Comparison of ENCODE assay signal across 11 cellular contexts in genomic region chr2:204625135-204625534, GRCh38.
DNase-seq lines count a peak whose midpoint lies in the region; ATAC-seq, FAIRE-seq and TF ChIP-seq lines count a peak whose summit lies in the region.
"Had no signal": no experiment of that assay in that cellular context is flagged by ENCODE, and none has a peak within 500 bp of the region (broad histone marks: within the 10 kb centered on the region; RNA-seq: fewer than 3 reads in every experiment).

No MANE protein-coding gene starts in this region.

- H3K36me3 ChIP-seq in IMR-90 (ENCODE audit: control insufficient read depth, insufficient read depth, low read length), result no peaks in the 10 kb centered on the region

- H4K20me1 ChIP-seq in IMR-90 (ENCODE audit: insufficient read depth, low read length), result peaks cover 4% of the 10 kb centered on the region; the same call in 1 of the 2 replicates

- H3K27ac ChIP-seq in IMR-90 (ENCODE audit: insufficient read depth, low read length) (no peak overlapping the region), caudate nucleus (ENCODE audit: low read depth, low read length) (no peak overlapping the region)

- H2BK120ac ChIP-seq in IMR-90 (ENCODE audit: low read depth, low read length), result no peak overlapping the region

- H3K9ac ChIP-seq in IMR-90 (ENCODE audit: low read depth, low read length), result no peak overlapping the region

- intact Hi-C loops in IMR-90 (cut with micrococcal nuclease), result loop anchor here (5.0 to 10.0 kb wide), 2 partner anchors 57 to 300 kb away; no protein-coding TSS in a partner anchor

- H3K4me1 Mint-ChIP-seq in activated CD4-positive, alpha-beta memory T cell treated with anti-CD3 and anti-CD28 coated beads, Interleukin-2, amount 10 ng/mL, durations not matched to agents 7 days and 5 days, result no peaks in the 10 kb centered on the region
- H3K4me1 Mint-ChIP-seq: stimulated activated effector memory CD8-positive, alpha-beta T cell treated with anti-CD3 and anti-CD28 coated beads, Interleukin-12 subunit alpha, Interleukin-12 subunit beta, amount 100 ng/mL, for 72 hours had no signal

- ATAC-seq in IMR-90 (ENCODE audit: low read depth), result no peak
- ATAC-seq: stimulated activated effector memory CD8-positive, alpha-beta T cell treated with anti-CD3 and anti-CD28 coated beads, Interleukin-12 subunit alpha, Interleukin-12 subunit beta, amount 100 ng/mL, for 72 hours had no signal

- H2AK9ac ChIP-seq in IMR-90 (replicated peaks; ENCODE audit: low read depth, low read length, poor library complexity), result no peak overlapping the region

- no peak overlapping the region for H4K5ac ChIP-seq in IMR-90 (ENCODE audit: low read depth, low read length)

- H3K18ac ChIP-seq in IMR-90 (ENCODE audit: low read depth, low read length), result no peak overlapping the region

- no peak overlapping the region for H3K4me3 Mint-ChIP-seq in activated CD4-positive, alpha-beta memory T cell treated with anti-CD3 and anti-CD28 coated beads, Interleukin-2, amount 10 ng/mL, durations not matched to agents 7 days and 5 days
- H3K4me3 Mint-ChIP-seq: stimulated activated effector memory CD8-positive, alpha-beta T cell treated with anti-CD3 and anti-CD28 coated beads, Interleukin-12 subunit alpha, Interleukin-12 subunit beta, amount 100 ng/mL, for 72 hours had no signal

- H2BK5ac ChIP-seq in IMR-90 (ENCODE audit: low read depth, low read length, poor library complexity, severe bottlenecking), result no peak overlapping the region

- H3K23ac ChIP-seq in IMR-90 (ENCODE audit: low read depth, low read length), result no peak overlapping the region

- CTCF ChIA-PET in IMR-90 (lab: Yijun Ruan, JAX), result interaction anchor here (1.1 to 1.5 kb wide), 2 partner anchors 49 to 74 kb away, joined by 3 to 4 read pairs; no protein-coding TSS in a partner anchor
- CTCF ChIA-PET in activated CD4-positive, alpha-beta memory T cell treated with anti-CD3 and anti-CD28 coated beads, Interleukin-2, amount 10 ng/mL, durations not matched to agents 7 days and 5 days (lab: Charles Lee), result interaction anchor here (1.4 kb wide), 1 partner anchor 49 kb away, joined by 3 read pairs; no protein-coding TSS in a partner anchor

- no peak overlapping the region for H4K8ac ChIP-seq in IMR-90 (ENCODE audit: low read depth in 2 of 2, low read length in 2 of 2)

- no peak overlapping the region for H3K56ac ChIP-seq in IMR-90 (ENCODE audit: extremely low read depth, insufficient read depth, low read length)

- BruUV-seq in IMR-90 (replicated peaks; lab: Mats Ljungman, UMichigan), result no TSS peak

- POLR2A ChIA-PET in IMR-90 (lab: Charles Lee; ENCODE audit: unreplicated experiment), result no interaction called here
- POLR2A ChIA-PET in activated CD4-positive, alpha-beta memory T cell treated with anti-CD3 and anti-CD28 coated beads, Interleukin-2, amount 10 ng/mL, durations not matched to agents 7 days and 5 days (lab: Charles Lee), result no interaction called here

- H3K4ac ChIP-seq in IMR-90 (ENCODE audit: low read depth, low read length), result no peak overlapping the region

- DNase-seq in D721Med (ENCODE audit: insufficient read length, low spot score) (no peak), IMR-90 (no peak), caudate nucleus (lab: John Stamatoyannopoulos, UW) (peak in 37 of 61 donors; percentile 3 to 68 (median 26)), medulla oblongata (ENCODE audit: extremely low spot score) (peak; percentile 85), GDM1 (lab: John Stamatoyannopoulos, UW) (no peak), AG20443 (ENCODE audit: low spot score) (no peak), SIG-M5 treated with dmso at 0.1 percent for 504 hours (lab: John Stamatoyannopoulos, UW; ENCODE audit: unreplicated experiment) (no peak)
- no peak for DNase-seq in activated CD4-positive, alpha-beta memory T cell treated with anti-CD3 and anti-CD28 coated beads, Interleukin-2, amount 10 ng/mL, durations not matched to agents 7 days and 5 days
- DNase-seq: activated CD4-positive, CD25-positive, alpha-beta regulatory T cell; NCI-H774 had no signal

- no peaks in the 10 kb centered on the region for H3K4me1 ChIP-seq in IMR-90 (ENCODE audit: control insufficient read depth, insufficient read depth, low read length)

- no CpG with 5 or more reads among the region's 2 CpGs for WGBS in IMR-90 (ENCODE audit: extremely low coverage in 2 of 2, insufficient read length in 1 of 2), 2 experiments

- no peak overlapping the region for H2AFZ ChIP-seq in IMR-90 (replicated peaks; ENCODE audit: low read length, poor library complexity)

- H4K91ac ChIP-seq in IMR-90 (ENCODE audit: insufficient read depth, low read depth, low read length), result no peak overlapping the region

- in situ Hi-C loops in IMR-90 (cut with MboI; ENCODE audit: low sequenced_read_pairs), result no loop called here

- H3K36me3 Mint-ChIP-seq in activated CD4-positive, alpha-beta memory T cell treated with anti-CD3 and anti-CD28 coated beads, Interleukin-2, amount 10 ng/mL, durations not matched to agents 7 days and 5 days (ENCODE audit: low read depth), result no peaks in the 10 kb centered on the region
- H3K36me3 Mint-ChIP-seq: stimulated activated effector memory CD8-positive, alpha-beta T cell treated with anti-CD3 and anti-CD28 coated beads, Interleukin-12 subunit alpha, Interleukin-12 subunit beta, amount 100 ng/mL, for 72 hours had no signal

- no peak overlapping the region for H3K27ac Mint-ChIP-seq in activated CD4-positive, alpha-beta memory T cell treated with anti-CD3 and anti-CD28 coated beads, Interleukin-2, amount 10 ng/mL, durations not matched to agents 7 days and 5 days
- H3K27ac Mint-ChIP-seq: stimulated activated effector memory CD8-positive, alpha-beta T cell treated with anti-CD3 and anti-CD28 coated beads, Interleukin-12 subunit alpha, Interleukin-12 subunit beta, amount 100 ng/mL, for 72 hours had no signal

- no peak overlapping the region for H2BK15ac ChIP-seq in IMR-90 (ENCODE audit: low read depth, low read length)

- no peak for TF ChIP-seq POLR2A in IMR-90 (IDR thresholded peaks at IDR 0.05; ENCODE audit: low read depth, low read length)

- H3K14ac ChIP-seq in IMR-90 (replicated peaks; ENCODE audit: low read depth, low read length), result no peak overlapping the region

- TF ChIP-seq RAD21 in IMR-90 (IDR thresholded peaks at IDR 0.05; ENCODE audit: low read length), result peak; percentile 31; the same call in 1 of the 2 replicates

- no peak overlapping the region for H2BK20ac ChIP-seq in IMR-90 (ENCODE audit: low read depth, low read length)

- TF ChIP-seq CTCF in D721Med (IDR thresholded peaks at IDR 0.05; ENCODE audit: insufficient read depth, missing control alignments) (peak; percentile 35), IMR-90 (conservative IDR thresholded peaks at IDR 0.05; ENCODE audit: low read depth, low read length) (0 out of 2 replicates have a peak, but pooled peaks have one; percentile 19)

- H3K4me3 ChIP-seq in IMR-90 (ENCODE audit: insufficient read depth, low read depth, low read length), result no peak overlapping the region

- dilution Hi-C loops in IMR-90 (cut with HindIII; ENCODE audit: low sequenced_read_pairs, unreplicated experiment), result no loop called here

- H3K9me3 Mint-ChIP-seq in activated CD4-positive, alpha-beta memory T cell treated with anti-CD3 and anti-CD28 coated beads, Interleukin-2, amount 10 ng/mL, durations not matched to agents 7 days and 5 days, result no peaks in the 10 kb centered on the region
- H3K9me3 Mint-ChIP-seq: stimulated activated effector memory CD8-positive, alpha-beta T cell treated with anti-CD3 and anti-CD28 coated beads, Interleukin-12 subunit alpha, Interleukin-12 subunit beta, amount 100 ng/mL, for 72 hours had no signal

- peaks cover 6% of the 10 kb centered on the region; the same call in 1 of the 2 replicates for H3K9me1 ChIP-seq in IMR-90 (ENCODE audit: insufficient read depth, low read length)

- peaks cover 12% of the 10 kb centered on the region for H3K27me3 Mint-ChIP-seq in activated CD4-positive, alpha-beta memory T cell treated with anti-CD3 and anti-CD28 coated beads, Interleukin-2, amount 10 ng/mL, durations not matched to agents 7 days and 5 days

- H3K79me1 ChIP-seq in IMR-90 (ENCODE audit: low read depth in 1 of 2, low read length in 2 of 2), result peaks cover 11 to 19% of the 10 kb centered on the region in 2 experiments

- no peaks in the 10 kb centered on the region for H3K27me3 ChIP-seq in IMR-90 (ENCODE audit: control insufficient read depth, insufficient read depth, low read length)

- no peak for FAIRE-seq in D721Med (lab: Jason Lieb, UNC)

- H3K9me3 ChIP-seq in IMR-90 (ENCODE audit: control insufficient read depth, insufficient read depth, low read length), result no peaks in the 10 kb centered on the region

- H2AK5ac ChIP-seq in IMR-90 (ENCODE audit: low read depth, low read length), result no peak overlapping the region

- H3K4me2 ChIP-seq in IMR-90 (ENCODE audit: low read depth, low read length), result no peak overlapping the region

TF ChIP-seq in IMR-90, 13 proteins besides CTCF, POLR2A, EP300 and RAD21:
- TF ChIP-seq SMC3 (IDR thresholded peaks at IDR 0.05; ENCODE audit: low read depth, low read length) (no peak), NFE2L2 (IDR thresholded peaks at IDR 0.05; ENCODE audit: low read depth, low read length) (no peak), CEBPB (IDR thresholded peaks at IDR 0.05; ENCODE audit: low read depth, low read length) (no peak)

Comparison
In these comparisons a context has a peak if more than half of its experiments do, and no peak if none do; other contexts are left out.
1. DNase-seq: peak in caudate nucleus (37 of 61) and medulla oblongata (single experiment); none in D721Med (single experiment), IMR-90 (single experiment), activated CD4-positive, alpha-beta memory T cell treated with anti-CD3 and anti-CD28 coated beads, Interleukin-2, amount 10 ng/mL, durations not matched to agents 7 days and 5 days (single experiment), GDM1 (single experiment), AG20443 (single experiment) and SIG-M5 treated with dmso at 0.1 percent for 504 hours (single experiment).